In the genomic region with DNA sequence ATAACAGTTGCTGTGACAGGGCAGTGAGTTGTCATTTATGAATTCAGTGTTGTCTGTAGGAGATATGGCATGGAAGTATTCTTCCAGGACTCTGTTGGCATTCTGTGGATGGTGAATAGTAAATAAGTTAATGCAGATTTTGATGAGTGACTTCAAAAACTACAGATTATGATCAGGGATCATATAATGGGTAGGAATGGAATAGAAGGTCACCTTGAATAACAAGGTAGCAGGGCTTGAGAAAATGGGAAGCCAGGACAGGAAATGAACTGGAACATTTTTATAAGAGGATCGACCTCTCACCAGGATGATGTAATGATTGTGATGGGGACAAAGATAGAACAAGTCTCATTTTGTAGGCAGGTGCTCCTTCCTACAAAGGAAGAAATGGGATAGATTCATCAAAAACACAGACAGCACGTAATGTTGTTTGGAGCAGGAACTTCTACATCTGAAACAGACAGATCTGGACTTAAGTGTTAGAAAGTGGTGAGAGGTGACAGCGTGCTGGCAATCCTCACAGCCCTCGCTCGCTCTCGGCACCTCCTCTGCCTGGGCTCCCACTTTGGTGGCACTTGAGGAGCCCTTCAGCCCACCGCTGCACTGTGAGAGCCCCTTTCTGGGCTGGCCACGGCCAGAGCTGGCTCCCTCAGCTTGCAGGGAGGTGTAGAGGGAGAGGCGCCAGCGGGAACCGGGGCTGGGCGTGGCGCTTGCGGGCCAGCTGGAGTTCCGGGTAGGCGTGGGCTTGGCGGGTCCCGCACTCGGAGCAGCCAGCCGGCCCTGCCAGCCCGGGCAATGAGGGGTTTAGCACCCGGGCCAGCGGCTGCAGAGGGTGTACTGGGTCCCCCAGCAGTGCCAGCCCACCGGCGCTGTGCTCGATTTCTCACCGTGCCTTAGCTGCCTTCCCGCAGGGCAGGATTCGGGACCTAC, we compare ENCODE assay signal across 1 cellular context.
TF ChIP-seq lines count a peak whose summit lies in the region.

No MANE protein-coding gene starts in this region.

TF ChIP-seq in HepG2, 621 proteins besides CTCF, POLR2A, EP300 and RAD21:
- TF ChIP-seq GABPB1 (CRISPR knock-in tag; IDR thresholded peaks at IDR 0.05) (0 out of 2 replicates have a peak, but pooled peaks have one; percentile 7), KDM4B (CRISPR knock-in tag; IDR thresholded peaks at IDR 0.05) (no peak)
- TF ChIP-seq, protein P1, sequence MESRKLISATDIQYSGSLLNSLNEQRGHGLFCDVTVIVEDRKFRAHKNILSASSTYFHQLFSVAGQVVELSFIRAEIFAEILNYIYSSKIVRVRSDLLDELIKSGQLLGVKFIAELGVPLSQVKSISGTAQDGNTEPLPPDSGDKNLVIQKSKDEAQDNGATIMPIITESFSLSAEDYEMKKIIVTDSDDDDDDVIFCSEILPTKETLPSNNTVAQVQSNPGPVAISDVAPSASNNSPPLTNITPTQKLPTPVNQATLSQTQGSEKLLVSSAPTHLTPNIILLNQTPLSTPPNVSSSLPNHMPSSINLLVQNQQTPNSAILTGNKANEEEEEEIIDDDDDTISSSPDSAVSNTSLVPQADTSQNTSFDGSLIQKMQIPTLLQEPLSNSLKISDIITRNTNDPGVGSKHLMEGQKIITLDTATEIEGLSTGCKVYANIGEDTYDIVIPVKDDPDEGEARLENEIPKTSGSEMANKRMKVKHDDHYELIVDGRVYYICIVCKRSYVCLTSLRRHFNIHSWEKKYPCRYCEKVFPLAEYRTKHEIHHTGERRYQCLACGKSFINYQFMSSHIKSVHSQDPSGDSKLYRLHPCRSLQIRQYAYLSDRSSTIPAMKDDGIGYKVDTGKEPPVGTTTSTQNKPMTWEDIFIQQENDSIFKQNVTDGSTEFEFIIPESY (CRISPR knock-in tag; IDR thresholded peaks at IDR 0.05), result 0 out of 2 replicates have a peak, but pooled peaks have one; percentile 36
